11 cellular contexts compared by ENCODE assay signal in the genomic region with DNA sequence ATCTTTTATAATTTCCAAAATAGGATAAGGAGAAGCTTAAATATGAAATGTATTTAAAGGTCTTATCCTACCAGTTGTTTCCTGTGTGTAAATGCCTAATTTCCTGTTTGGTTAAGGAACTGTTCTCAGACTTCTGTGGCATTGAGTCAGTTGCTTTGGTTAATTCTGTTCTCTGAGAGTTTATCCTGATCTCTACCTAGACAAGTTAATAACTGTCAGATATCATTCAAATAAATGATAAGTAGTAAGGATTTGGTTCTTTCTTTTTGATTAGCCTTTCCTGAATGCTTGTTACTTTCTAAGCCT. TPM values are rescaled to one million over a fixed set of nuclear protein-coding genes. Genes with fewer than 3 reads are reported as not detected.
DNase-seq lines count a peak whose midpoint lies in the region; ATAC-seq lines count a peak whose summit lies in the region.
"Had no signal": no experiment of that assay in that cellular context is flagged by ENCODE, and none has a peak within 500 bp of the region (broad histone marks: within the 10 kb centered on the region; RNA-seq: fewer than 3 reads in every experiment).

No MANE protein-coding gene starts in this region.

- no peak overlapping the region for H3K4me3 Mint-ChIP-seq in CD4-positive, alpha-beta memory T cell
- H3K4me3 Mint-ChIP-seq in activated naive CD8-positive, alpha-beta T cell treated with anti-CD3 and anti-CD28 coated beads for 36 hours: no peak overlapping the region
- H3K4me3 Mint-ChIP-seq in naive thymus-derived CD8-positive, alpha-beta T cell: peak overlapping the region in 1 of 10 donors; percentile 40
- H3K4me3 Mint-ChIP-seq: neural crest cell had no signal

- peaks cover 10 to 29% (median 21%) of the 10 kb centered on the region in 4 donors for H3K4me1 Mint-ChIP-seq in CD4-positive, alpha-beta memory T cell
- peaks cover 21% of the 10 kb centered on the region for H3K4me1 Mint-ChIP-seq in activated naive CD8-positive, alpha-beta T cell treated with anti-CD3 and anti-CD28 coated beads for 36 hours
- H3K4me1 Mint-ChIP-seq in naive thymus-derived CD8-positive, alpha-beta T cell: peaks cover 8 to 31% (median 28%) of the 10 kb centered on the region in 4 donors

- H3K27me3 Mint-ChIP-seq in CD4-positive, alpha-beta memory T cell: no peaks in the 10 kb centered on the region
- H3K27me3 Mint-ChIP-seq in activated naive CD8-positive, alpha-beta T cell treated with anti-CD3 and anti-CD28 coated beads for 36 hours: no peaks in the 10 kb centered on the region
- H3K27me3 Mint-ChIP-seq in naive thymus-derived CD8-positive, alpha-beta T cell: no peaks in the 10 kb centered on the region

- intact Hi-C loops in CD4-positive, alpha-beta memory T cell (cut with micrococcal nuclease): loop anchor here (5.0 kb wide), 1 partner anchor 454 kb away; no protein-coding TSS in a partner anchor

- H3K27me3 ChIP-seq in CD4-positive, alpha-beta memory T cell (ENCODE audit: insufficient read depth, low read length): no peaks in the 10 kb centered on the region

- H3K9me3 Mint-ChIP-seq in CD4-positive, alpha-beta memory T cell: peaks cover 0 to 1% (median 0%) of the 10 kb centered on the region in 8 donors
- H3K9me3 Mint-ChIP-seq in activated naive CD8-positive, alpha-beta T cell treated with anti-CD3 and anti-CD28 coated beads for 36 hours: no peaks in the 10 kb centered on the region
- H3K9me3 Mint-ChIP-seq in naive thymus-derived CD8-positive, alpha-beta T cell: no peaks in the 10 kb centered on the region
- H3K9me3 Mint-ChIP-seq: neural crest cell had no signal

- CTCF ChIA-PET in CD4-positive, alpha-beta memory T cell (lab: Charles Lee; ENCODE audit: partially characterized antibody): interaction anchor here (0.6 to 6.1 kb wide), 66 partner anchors 8 to 831 kb away, joined by 3 to 143 read pairs (median 5); a partner anchor contains a TSS

- H3K36me3 ChIP-seq in CD4-positive, alpha-beta memory T cell (ENCODE audit: insufficient read depth, low read length): peaks cover 5% of the 10 kb centered on the region

- H3K27ac Mint-ChIP-seq in CD4-positive, alpha-beta memory T cell: peak overlapping the region; percentile 65 to 94 (median 89)
- peak overlapping the region; percentile 62 for H3K27ac Mint-ChIP-seq in activated naive CD8-positive, alpha-beta T cell treated with anti-CD3 and anti-CD28 coated beads for 36 hours
- peak overlapping the region in 8 of 10 donors; percentile 64 to 93 (median 75) for H3K27ac Mint-ChIP-seq in naive thymus-derived CD8-positive, alpha-beta T cell

- H3K27ac ChIP-seq in CD4-positive, alpha-beta memory T cell (ENCODE audit: low read depth, low read length): peak overlapping the region; percentile 24

- H3K4me1 ChIP-seq in CD4-positive, alpha-beta memory T cell (ENCODE audit: insufficient read depth, low read length): peaks cover 27% of the 10 kb centered on the region

- no peaks in the 10 kb centered on the region for H3K9me3 ChIP-seq in CD4-positive, alpha-beta memory T cell (ENCODE audit: control insufficient read depth in 1 of 2, low read length in 2 of 2)

- peaks cover 20 to 28% of the 10 kb centered on the region in 2 donors for H3K36me3 Mint-ChIP-seq in CD4-positive, alpha-beta memory T cell
- peaks cover 4% of the 10 kb centered on the region for H3K36me3 Mint-ChIP-seq in activated naive CD8-positive, alpha-beta T cell treated with anti-CD3 and anti-CD28 coated beads for 36 hours
- H3K36me3 Mint-ChIP-seq in naive thymus-derived CD8-positive, alpha-beta T cell: peaks cover 3 to 42% (median 10%) of the 10 kb centered on the region in 3 donors

- no peak overlapping the region for H3K4me3 ChIP-seq in CD4-positive, alpha-beta memory T cell (ENCODE audit: low read length in 2 of 2)

- POLR2A ChIA-PET in CD4-positive, alpha-beta memory T cell (lab: Charles Lee; ENCODE audit: partially characterized antibody): interaction anchor here (0.5 to 2.9 kb wide), 10 partner anchors 40 to 723 kb away, joined by 3 to 21 read pairs (median 5); a partner anchor contains a TSS
- POLR2A ChIA-PET in naive thymus-derived CD8-positive, alpha-beta T cell (lab: Charles Lee): interaction anchor here (1.2 to 3.2 kb wide), 7 partner anchors 49 to 233 kb away, joined by 3 to 28 read pairs (median 5); a partner anchor contains a TSS

- ATAC-seq in HG02885 (IDR thresholded peaks at IDR 0.05; ENCODE audit: poor library complexity, unreplicated experiment): peak; percentile 11
- ATAC-seq in naive thymus-derived CD8-positive, alpha-beta T cell: peak; percentile 18 to 45
- ATAC-seq in HG03571 (IDR thresholded peaks at IDR 0.05; ENCODE audit: unreplicated experiment): no peak
- no peak for ATAC-seq in HG02884 (IDR thresholded peaks at IDR 0.05; ENCODE audit: unreplicated experiment)

- DNase-seq in CD4-positive, alpha-beta memory T cell: no peak
- no peak for DNase-seq in activated naive CD8-positive, alpha-beta T cell treated with anti-CD3 and anti-CD28 coated beads for 36 hours
- no peak for DNase-seq in naive thymus-derived CD8-positive, alpha-beta T cell
- DNase-seq in hippocampal formation (lab: John Stamatoyannopoulos, UW) (no peak), CD1c-positive myeloid dendritic cell (ENCODE audit: extremely low spot score) (no peak)
- DNase-seq: stimulated activated CD4-positive, alpha-beta T cell treated with anti-CD3 and anti-CD28 coated beads, Interleukin-2, amount 100 ng/mL, for 24 hours had no signal

RNA-seq across cellular contexts. Expression of a gene that starts 39.5 kb away (rescaled TPM):
- total RNA-seq in CD4-positive, alpha-beta memory T cell: 10 to 100 TPM; 10.3 to 11.1 TPM
- polyA plus RNA-seq in CD4-positive, alpha-beta memory T cell: 1 to 10 TPM in 1 of 2 donors, under 1 TPM in 1; 0.91 to 1.6 TPM
- 1 to 10 TPM; 6.4 to 8.2 TPM for total RNA-seq in activated naive CD8-positive, alpha-beta T cell treated with anti-CD3 and anti-CD28 coated beads for 36 hours
- total RNA-seq in naive thymus-derived CD8-positive, alpha-beta T cell: 10 to 100 TPM; 17.4 to 19.1 TPM
- polyA plus RNA-seq in naive thymus-derived CD8-positive, alpha-beta T cell: 1 to 10 TPM; 1.3 to 1.5 (median 1.5) TPM

RNA-seq across cellular contexts. Expression of a gene that starts 49.5 kb away (rescaled TPM):
- not detected for total RNA-seq in CD4-positive, alpha-beta memory T cell
- under 1 TPM; 0.34 to 0.44 TPM for polyA plus RNA-seq in CD4-positive, alpha-beta memory T cell
- total RNA-seq in activated naive CD8-positive, alpha-beta T cell treated with anti-CD3 and anti-CD28 coated beads for 36 hours: not detected
- under 1 TPM; 0.18 to 0.30 TPM for total RNA-seq in naive thymus-derived CD8-positive, alpha-beta T cell
- polyA plus RNA-seq in naive thymus-derived CD8-positive, alpha-beta T cell: under 1 TPM; 0.25 to 0.76 (median 0.27) TPM
- total RNA-seq: neural crest cell, subcutaneous adipose tissue had no signal

RNA-seq across cellular contexts. Expression of a gene that starts 59.8 kb away (rescaled TPM):
- 100 to 1,000 TPM; 102 to 113 TPM for total RNA-seq in CD4-positive, alpha-beta memory T cell
- 100 to 1,000 TPM; 186 to 223 TPM for polyA plus RNA-seq in CD4-positive, alpha-beta memory T cell
- 100 to 1,000 TPM; 255 to 290 TPM for total RNA-seq in activated naive CD8-positive, alpha-beta T cell treated with anti-CD3 and anti-CD28 coated beads for 36 hours
- 100 to 1,000 TPM; 142 to 146 TPM for total RNA-seq in naive thymus-derived CD8-positive, alpha-beta T cell
- 100 to 1,000 TPM; 294 to 419 (median 342) TPM for polyA plus RNA-seq in naive thymus-derived CD8-positive, alpha-beta T cell

Comparison
In these comparisons a context has a peak if more than half of its experiments do, and no peak if none do; other contexts are left out.
1. ATAC-seq: peak in HG02885 (single experiment) and naive thymus-derived CD8-positive, alpha-beta T cell (2 of 2); none in HG03571 (single experiment) and HG02884 (single experiment).
2. Peak in every context shown above with its lines, with median percentiles within 50 percentile points of each other: H3K27ac Mint-ChIP-seq.